ENCODE assay signal across 8 cellular contexts in the genomic region with DNA sequence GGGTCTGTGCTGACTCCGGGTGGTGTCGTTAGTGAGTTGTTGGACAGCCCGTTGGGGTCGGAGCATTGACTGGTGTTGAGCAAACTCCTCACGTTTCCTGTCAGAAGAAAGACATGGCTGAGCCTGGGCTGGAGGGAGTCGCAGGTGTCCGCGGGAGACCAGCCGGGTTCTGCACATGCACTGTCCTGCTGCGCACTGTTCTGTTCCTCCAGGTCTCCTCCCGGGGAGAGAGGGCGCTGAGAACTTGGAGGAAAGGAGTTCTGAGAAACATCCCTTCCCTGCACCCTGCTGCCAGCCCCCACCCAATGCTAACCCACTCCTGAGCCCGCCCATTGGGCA. TPM values are rescaled to one million over a fixed set of nuclear protein-coding genes. Genes with fewer than 3 reads are reported as not detected.
A peak's percentile ranks its signal among the peaks of the same experiment; 100 is the strongest.
DNase-seq lines count a peak whose midpoint lies in the region; ATAC-seq, FAIRE-seq and TF ChIP-seq lines count a peak whose summit lies in the region.

No MANE protein-coding gene starts in this region.

- H3K9me3 Mint-ChIP-seq in mesothelial cell of epicardium: peaks cover 24% of the 10 kb centered on the region

- H3K27ac ChIP-seq in heart right ventricle: peak overlapping the region in 4 of 10 donors; percentile 94 to 97 (median 96)

- DNase-seq in heart right ventricle: peak in 1 of 2 donors; percentile 6
- no peak for DNase-seq in cardiac septum (ENCODE audit: low spot score)
- DNase-seq in bronchial epithelial cell (ENCODE audit: low read depth): no peak
- DNase-seq in mesothelial cell of epicardium (ENCODE audit: low spot score in 2 of 2, unreplicated experiment in 2 of 2): no peak
- no peak for DNase-seq in 8988T
- DNase-seq in NCI-H748 treated with DMSO at 0.1 percent for 48 hours (lab: John Stamatoyannopoulos, UW): no peak
- no peak for DNase-seq in NCI-H345 (lab: John Stamatoyannopoulos, UW)
- no peak for DNase-seq in SIG-M5 treated with dmso at 0.1 percent for 504 hours (lab: John Stamatoyannopoulos, UW; ENCODE audit: unreplicated experiment)

- no peaks in the 10 kb centered on the region for H3K27me3 ChIP-seq in heart right ventricle
- H3K27me3 ChIP-seq in bronchial epithelial cell (ENCODE audit: control insufficient read depth, insufficient read depth, low read length): no peaks in the 10 kb centered on the region

- peaks cover 24% of the 10 kb centered on the region for H3K4me1 Mint-ChIP-seq in mesothelial cell of epicardium

- H3K27me3 Mint-ChIP-seq in mesothelial cell of epicardium (ENCODE audit: low read depth): no peaks in the 10 kb centered on the region

- H3K4me3 ChIP-seq in heart right ventricle (peak overlapping the region; percentile 65 to 97 (median 84)), bronchial epithelial cell (ENCODE audit: low read depth, low read length) (peak overlapping the region; percentile 84)

- 16 to 24% methylated on average over 13 of the region's 13 CpGs for WGBS in heart right ventricle, 2 donors

- peaks cover 37% of the 10 kb centered on the region for H3K36me3 Mint-ChIP-seq in mesothelial cell of epicardium

- FAIRE-seq in bronchial epithelial cell (lab: Jason Lieb, UNC): peak; percentile 66

- peaks cover 3 to 34% (median 23%) of the 10 kb centered on the region in 9 donors for H3K4me1 ChIP-seq in heart right ventricle

- no peak for TF ChIP-seq CTCF in heart right ventricle (IDR thresholded peaks at IDR 0.05)
- no peak for TF ChIP-seq CTCF in bronchial epithelial cell (IDR thresholded peaks at IDR 0.05; ENCODE audit: insufficient read depth, low read length, severe bottlenecking)
- TF ChIP-seq CTCF in mesothelial cell of epicardium (IDR thresholded peaks at IDR 0.05; ENCODE audit: unreplicated experiment): no peak

- H3K36me3 ChIP-seq in heart right ventricle: peaks cover 0 to 28% (median 7%) of the 10 kb centered on the region in 9 donors
- peaks cover 1% of the 10 kb centered on the region for H3K36me3 ChIP-seq in bronchial epithelial cell (ENCODE audit: control insufficient read depth, insufficient read depth, low read length)

- peaks cover 0 to 50% (median 0%) of the 10 kb centered on the region in 11 donors for H3K9me3 ChIP-seq in heart right ventricle

- peak overlapping the region; percentile 100 for H3K27ac Mint-ChIP-seq in mesothelial cell of epicardium

- intact Hi-C loops in heart right ventricle (cut with DNase I): loop anchor here in 2 of 10 donors (10.0 kb wide), 1 partner anchor 94 kb away; no protein-coding TSS in a partner anchor
- intact Hi-C loops in cardiac septum (cut with DNase I): loop anchor here (5.0 to 10.0 kb wide), 4 partner anchors 96 to 336 kb away; partner anchors contain the start of genes ATP5ME, MYL5, PIGG and ZNF721

- no peak for ATAC-seq in heart right ventricle

- peak overlapping the region; percentile 100 for H3K4me3 Mint-ChIP-seq in mesothelial cell of epicardium

RNA-seq across cellular contexts. Expression of gene ZNF141, which starts 1.1 kb away (rescaled TPM):
- total RNA-seq in heart right ventricle (10 to 100 TPM in 2 of 10 donors, 1 to 10 TPM in 8; 6.3 to 10.8 (median 7.8) TPM), cardiac septum (8.5 TPM), bronchial epithelial cell (7.0 and 8.2 TPM in 2 replicates), mesothelial cell of epicardium (28.1 to 32.5 TPM (median 29.8 TPM) in 3 replicates)
- 1 to 10 TPM; 1.5 to 7.5 TPM for polyA plus RNA-seq in heart right ventricle

RNA-seq across cellular contexts. Expression of gene ZNF732, which starts 33.5 kb away (rescaled TPM):
- under 1 TPM in 2 of 10 donors, not detected in 8; 0.12 to 0.19 TPM for total RNA-seq in heart right ventricle
- polyA plus RNA-seq in heart right ventricle: under 1 TPM in 1 of 2 donors, not detected in 1; 0.15 TPM
- 0.13 TPM for total RNA-seq in cardiac septum
- total RNA-seq in bronchial epithelial cell: 0.77 and 0.79 TPM in 2 replicates
- 1.6 to 2.7 TPM (median 2.0 TPM) in 3 replicates for total RNA-seq in mesothelial cell of epicardium
